ENCODE assay signal across 1 cellular context in the genomic region with DNA sequence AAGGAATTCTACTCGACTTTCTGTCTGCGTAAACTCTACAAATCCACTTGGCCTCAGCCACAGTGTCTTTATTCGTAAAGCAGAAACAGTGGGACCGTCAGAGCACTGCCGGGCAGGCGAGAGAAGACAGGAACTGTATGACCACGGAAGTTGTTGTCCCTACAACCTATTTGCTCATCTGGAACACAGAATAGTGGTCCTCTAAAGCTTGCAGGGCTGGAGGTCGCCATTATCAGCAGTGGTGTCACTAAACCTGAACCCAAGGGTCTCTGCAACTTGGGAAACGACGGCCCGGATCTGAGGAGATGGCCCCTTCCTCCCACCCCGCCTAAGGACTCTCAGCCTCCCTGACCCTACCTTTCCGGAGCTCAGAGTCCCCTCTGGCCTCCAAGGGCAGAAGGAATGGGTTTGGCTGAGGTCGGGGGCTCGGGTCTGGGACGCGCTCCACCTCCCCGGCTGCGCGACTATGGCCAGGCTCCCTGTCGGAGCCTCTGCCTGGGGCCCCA.
TF ChIP-seq lines count a peak whose summit lies in the region.

No MANE protein-coding gene starts in this region.

TF ChIP-seq in IMR-90, 13 proteins besides CTCF, POLR2A, EP300 and RAD21:
- TF ChIP-seq, protein P1, sequence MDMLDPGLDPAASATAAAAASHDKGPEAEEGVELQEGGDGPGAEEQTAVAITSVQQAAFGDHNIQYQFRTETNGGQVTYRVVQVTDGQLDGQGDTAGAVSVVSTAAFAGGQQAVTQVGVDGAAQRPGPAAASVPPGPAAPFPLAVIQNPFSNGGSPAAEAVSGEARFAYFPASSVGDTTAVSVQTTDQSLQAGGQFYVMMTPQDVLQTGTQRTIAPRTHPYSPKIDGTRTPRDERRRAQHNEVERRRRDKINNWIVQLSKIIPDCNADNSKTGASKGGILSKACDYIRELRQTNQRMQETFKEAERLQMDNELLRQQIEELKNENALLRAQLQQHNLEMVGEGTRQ (IDR thresholded peaks at IDR 0.05; ENCODE audit: low read depth, low read length) = no peak
- TF ChIP-seq RFX5 (IDR thresholded peaks at IDR 0.05; ENCODE audit: low read depth, low read length) (no peak), SMC3 (IDR thresholded peaks at IDR 0.05; ENCODE audit: low read depth, low read length) (no peak), BHLHE40 (IDR thresholded peaks at IDR 0.05; ENCODE audit: low read depth, low read length) (no peak), CEBPB (IDR thresholded peaks at IDR 0.05; ENCODE audit: low read depth, low read length) (no peak), CHD1 (IDR thresholded peaks at IDR 0.05; ENCODE audit: low read depth, low read length) (no peak), MXI1 (IDR thresholded peaks at IDR 0.05; ENCODE audit: borderline replicate concordance, low read depth, low read length) (no peak), NFE2L2 (IDR thresholded peaks at IDR 0.05; ENCODE audit: low read depth, low read length) (no peak)
- TF ChIP-seq, protein P2, sequence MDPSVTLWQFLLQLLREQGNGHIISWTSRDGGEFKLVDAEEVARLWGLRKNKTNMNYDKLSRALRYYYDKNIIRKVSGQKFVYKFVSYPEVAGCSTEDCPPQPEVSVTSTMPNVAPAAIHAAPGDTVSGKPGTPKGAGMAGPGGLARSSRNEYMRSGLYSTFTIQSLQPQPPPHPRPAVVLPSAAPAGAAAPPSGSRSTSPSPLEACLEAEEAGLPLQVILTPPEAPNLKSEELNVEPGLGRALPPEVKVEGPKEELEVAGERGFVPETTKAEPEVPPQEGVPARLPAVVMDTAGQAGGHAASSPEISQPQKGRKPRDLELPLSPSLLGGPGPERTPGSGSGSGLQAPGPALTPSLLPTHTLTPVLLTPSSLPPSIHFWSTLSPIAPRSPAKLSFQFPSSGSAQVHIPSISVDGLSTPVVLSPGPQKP (IDR thresholded peaks at IDR 0.05; ENCODE audit: borderline replicate concordance, low read depth, low read length) = no peak
